16 cellular contexts compared by ENCODE assay signal in genomic region chr1:220278991-220279390, GRCh38. TPM values are rescaled to one million over a fixed set of nuclear protein-coding genes. Genes with fewer than 3 reads are reported as not detected.
A peak's percentile ranks its signal among the peaks of the same experiment; 100 is the strongest.
DNase-seq lines count a peak whose midpoint lies in the region; ATAC-seq and TF ChIP-seq lines count a peak whose summit lies in the region.
"Had no signal": no experiment of that assay in that cellular context is flagged by ENCODE, and none has a peak within 500 bp of the region (broad histone marks: within the 10 kb centered on the region; RNA-seq: fewer than 3 reads in every experiment).

No MANE protein-coding gene starts in this region.

- H4K91ac ChIP-seq in mesenchymal stem cell (ENCODE audit: low read length), result no peak overlapping the region

- H3K4me1 Mint-ChIP-seq in activated naive CD4-positive, alpha-beta T cell treated with anti-CD3 and anti-CD28 coated beads for 36 hours (ENCODE audit: low read depth), result peaks cover 5% of the 10 kb centered on the region
- H3K4me1 Mint-ChIP-seq in CD4-positive, alpha-beta T cell (ENCODE audit: low read depth), result no peaks in the 10 kb centered on the region
- H3K4me1 Mint-ChIP-seq: IgD-negative memory B cell had no signal

- H3K36me3 Mint-ChIP-seq in activated naive CD4-positive, alpha-beta T cell treated with anti-CD3 and anti-CD28 coated beads for 36 hours (ENCODE audit: low read depth), result no peaks in the 10 kb centered on the region
- H3K36me3 Mint-ChIP-seq in CD4-positive, alpha-beta T cell (ENCODE audit: low read depth), result no peaks in the 10 kb centered on the region
- H3K36me3 Mint-ChIP-seq: IgD-negative memory B cell had no signal

- H3K18ac ChIP-seq in mesenchymal stem cell (ENCODE audit: low read depth in 1 of 2, low read length in 2 of 2), result no peak overlapping the region

- no peaks in the 10 kb centered on the region for H4K20me1 ChIP-seq in osteoblast (ENCODE audit: insufficient read depth, low read length)

- H3K4me3 ChIP-seq in mesenchymal stem cell (ENCODE audit: insufficient read depth in 1 of 2, low read depth in 1 of 2, low read length in 2 of 2), result no peak overlapping the region
- H3K4me3 ChIP-seq in osteoblast (ENCODE audit: insufficient read depth, low read length), result no peak overlapping the region
- no peak overlapping the region for H3K4me3 ChIP-seq in vagina

- H2BK120ac ChIP-seq in mesenchymal stem cell (ENCODE audit: low read depth, low read length), result no peak overlapping the region

- no peak overlapping the region for H2AK5ac ChIP-seq in mesenchymal stem cell (ENCODE audit: low read length, severe bottlenecking)

- H3K9me3 ChIP-seq in mesenchymal stem cell (ENCODE audit: control insufficient read depth, low read length), result no peaks in the 10 kb centered on the region
- no peaks in the 10 kb centered on the region for H3K9me3 ChIP-seq in osteoblast (ENCODE audit: low read depth, low read length)
- H3K9me3 ChIP-seq in vagina, result no peaks in the 10 kb centered on the region
- no peaks in the 10 kb centered on the region for H3K9me3 ChIP-seq in CD4-positive, alpha-beta T cell (ENCODE audit: control insufficient read depth, low read length)
- H3K9me3 ChIP-seq: Caco-2 had no signal

- no peaks in the 10 kb centered on the region for H3K79me1 ChIP-seq in mesenchymal stem cell (replicated peaks; ENCODE audit: low read length, poor library complexity, severe bottlenecking)

- no peak overlapping the region for H3K14ac ChIP-seq in mesenchymal stem cell (ENCODE audit: low read length in 2 of 2)

- H3K4me3 Mint-ChIP-seq in activated naive CD4-positive, alpha-beta T cell treated with anti-CD3 and anti-CD28 coated beads for 36 hours, result no peak overlapping the region
- H3K4me3 Mint-ChIP-seq in CD4-positive, alpha-beta T cell, result no peak overlapping the region
- H3K4me3 Mint-ChIP-seq: HFFc6, IgD-negative memory B cell had no signal

- H3K4me1 ChIP-seq in mesenchymal stem cell (ENCODE audit: control insufficient read depth, insufficient read depth, low read depth, low read length) (no peaks in the 10 kb centered on the region), osteoblast (ENCODE audit: insufficient read depth, low read length) (no peaks in the 10 kb centered on the region), vagina (no peaks in the 10 kb centered on the region)
- H3K4me1 ChIP-seq: Caco-2 had no signal

- DNase-seq in Daoy (ENCODE audit: low read depth) (peak; percentile 12), HT1080 (ENCODE audit: low read depth) (peak; percentile 47), astrocyte of the hippocampus (ENCODE audit: low read depth, low spot score) (peak; percentile 82), mesenchymal stem cell (peak; percentile 79), osteoblast (ENCODE audit: insufficient read length, low spot score, missing footprints) (no peak), vagina (ENCODE audit: extremely low spot score in 2 of 2) (no peak)
- DNase-seq in activated naive CD4-positive, alpha-beta T cell treated with anti-CD3 and anti-CD28 coated beads for 36 hours, result no peak
- no peak for DNase-seq in CD4-positive, alpha-beta T cell
- DNase-seq: Caco-2, HFFc6, MV-4-11, NCI-H1417 treated with DMSO at 0.1 percent for 48 hours, NCI-H1930, NCI-H446, NCI-H69 had no signal

- peaks cover 6% of the 10 kb centered on the region for H3K27me3 Mint-ChIP-seq in activated naive CD4-positive, alpha-beta T cell treated with anti-CD3 and anti-CD28 coated beads for 36 hours (ENCODE audit: low read depth)
- H3K27me3 Mint-ChIP-seq in CD4-positive, alpha-beta T cell, result peaks cover 11% of the 10 kb centered on the region
- H3K27me3 Mint-ChIP-seq: IgD-negative memory B cell had no signal

- H3K4ac ChIP-seq in mesenchymal stem cell (ENCODE audit: low read depth in 1 of 2, low read length in 2 of 2), result no peak overlapping the region

- peaks cover 0 to 10% of the 10 kb centered on the region in 2 experiments for H3K27me3 ChIP-seq in mesenchymal stem cell (ENCODE audit: control insufficient read depth in 1 of 2, insufficient read depth in 1 of 2, low read length in 2 of 2)
- peaks cover 3% of the 10 kb centered on the region for H3K27me3 ChIP-seq in osteoblast (ENCODE audit: insufficient read depth, low read length)
- no peaks in the 10 kb centered on the region for H3K27me3 ChIP-seq in vagina
- peaks cover 8% of the 10 kb centered on the region for H3K27me3 ChIP-seq in CD4-positive, alpha-beta T cell (ENCODE audit: control insufficient read depth, insufficient read depth, low read length)

- H3K9ac ChIP-seq in mesenchymal stem cell (ENCODE audit: low read length), result no peak overlapping the region

- H2AFZ ChIP-seq in mesenchymal stem cell (ENCODE audit: low read depth, low read length), result no peak overlapping the region
- H2AFZ ChIP-seq in osteoblast (ENCODE audit: low read length), result no peak overlapping the region

- no peak overlapping the region for H3K27ac Mint-ChIP-seq in activated naive CD4-positive, alpha-beta T cell treated with anti-CD3 and anti-CD28 coated beads for 36 hours
- H3K27ac Mint-ChIP-seq in CD4-positive, alpha-beta T cell, result no peak overlapping the region
- H3K27ac Mint-ChIP-seq: HFFc6, IgD-negative memory B cell had no signal

- TF ChIP-seq CTCF in osteoblast (IDR thresholded peaks at IDR 0.05; ENCODE audit: extremely low read depth, low read depth, low read length) (no peak), vagina (IDR thresholded peaks at IDR 0.05) (no peak)
- no peak for TF ChIP-seq CTCF in CD4-positive, alpha-beta T cell (IDR thresholded peaks at IDR 0.05)

- intact Hi-C loops in activated naive CD4-positive, alpha-beta T cell treated with anti-CD3 and anti-CD28 coated beads for 36 hours (cut with micrococcal nuclease), result no loop called here
- intact Hi-C loops in vagina (cut with DNase I), result no loop called here
- intact Hi-C loops in CD4-positive, alpha-beta T cell (cut with DNase I, micrococcal nuclease), result loop anchor here in 1 of 2 experiments (10.0 kb wide), 1 partner anchor 1994 kb away; the partner anchor contains the start of gene RRP15

- POLR2A ChIA-PET in CD4-positive, alpha-beta T cell (lab: Charles Lee), result no interaction called here

- H2BK12ac ChIP-seq in mesenchymal stem cell (ENCODE audit: low read length in 2 of 2), result no peak overlapping the region

- no peak overlapping the region for H2BK5ac ChIP-seq in mesenchymal stem cell (ENCODE audit: low read depth, low read length, poor library complexity, severe bottlenecking)

- CTCF ChIA-PET in activated naive CD4-positive, alpha-beta T cell treated with anti-CD3 and anti-CD28 coated beads for 36 hours (lab: Charles Lee), result interaction anchor here (0.9 to 1.4 kb wide), 2 partner anchors 44 to 60 kb away, joined by 3 read pairs; no protein-coding TSS in a partner anchor
- CTCF ChIA-PET in CD4-positive, alpha-beta T cell (lab: Charles Lee), result no interaction called here

- H3K23ac ChIP-seq in mesenchymal stem cell (ENCODE audit: low read length in 2 of 2), result no peak overlapping the region

- H4K8ac ChIP-seq in mesenchymal stem cell (ENCODE audit: low read length), result no peak overlapping the region

- 0% methylated on average over 2 of the region's 3 CpGs for WGBS in mesenchymal stem cell

- no peaks in the 10 kb centered on the region for H3K9me3 Mint-ChIP-seq in activated naive CD4-positive, alpha-beta T cell treated with anti-CD3 and anti-CD28 coated beads for 36 hours
- no peaks in the 10 kb centered on the region for H3K9me3 Mint-ChIP-seq in CD4-positive, alpha-beta T cell
- H3K9me3 Mint-ChIP-seq: HFFc6 had no signal

- no peak overlapping the region for H3K4me2 ChIP-seq in mesenchymal stem cell (ENCODE audit: low read length, poor library complexity, severe bottlenecking)
- H3K4me2 ChIP-seq in osteoblast (ENCODE audit: insufficient read depth, low read length), result no peak overlapping the region

- no peak for TF ChIP-seq POLR2A in vagina (IDR thresholded peaks at IDR 0.05)

- H3K36me3 ChIP-seq in mesenchymal stem cell (ENCODE audit: control insufficient read depth in 1 of 2, insufficient read depth in 2 of 2, low read depth in 1 of 2, low read length in 2 of 2), result no peaks in the 10 kb centered on the region
- H3K36me3 ChIP-seq in osteoblast (ENCODE audit: insufficient read depth, low read length), result no peaks in the 10 kb centered on the region
- H3K36me3 ChIP-seq in vagina, result no peaks in the 10 kb centered on the region

- H2BK15ac ChIP-seq in mesenchymal stem cell (ENCODE audit: low read depth, poor library complexity, severe bottlenecking), result no peak overlapping the region

- H3K27ac ChIP-seq in mesenchymal stem cell (ENCODE audit: low read length, poor library complexity, severe bottlenecking) (no peak overlapping the region), osteoblast (ENCODE audit: low read depth, low read length) (no peak overlapping the region), vagina (no peak overlapping the region)
- H3K27ac ChIP-seq in CD4-positive, alpha-beta T cell (ENCODE audit: low read depth, low read length), result no peak overlapping the region

- ATAC-seq in CD4-positive, alpha-beta T cell (ENCODE audit: poor library complexity), result no peak

- no peaks in the 10 kb centered on the region for H3K79me2 ChIP-seq in osteoblast (ENCODE audit: insufficient read depth, low read length)

RNA-seq across cellular contexts. Expression of gene RAB3GAP2, which starts 6.7 kb away (rescaled TPM):
- total RNA-seq in Daoy (2014; rRNA removed; shearing (Covaris generic)), result 26.3 and 28.8 TPM in 2 replicates
- total RNA-seq in HT1080 (2014; rRNA removed; shearing (Covaris generic)), result 16.6 and 17.1 TPM in 2 replicates
- polyA plus RNA-seq in HT1080 (2015; cell fraction: cytosol; rRNA removed), result 13.0 and 17.6 TPM in 2 replicates
- polyA plus RNA-seq in HT1080 (2015; cell fraction: nucleus; rRNA removed), result 46.7 and 53.9 TPM in 2 replicates
- polyA plus RNA-seq in mesenchymal stem cell (2013, experiment 1 of 2), result 14.5 TPM
- 14.2 TPM for polyA plus RNA-seq in mesenchymal stem cell (2013, experiment 2 of 2)
- total RNA-seq in osteoblast, result 42.4 and 44.2 TPM in 2 replicates
- total RNA-seq in activated naive CD4-positive, alpha-beta T cell treated with anti-CD3 and anti-CD28 coated beads for 36 hours, result 10 to 100 TPM; 37.3 to 39.6 TPM
- total RNA-seq in vagina, result 16.9 TPM
- total RNA-seq in CD4-positive, alpha-beta T cell, result 10 to 100 TPM; 34.7 to 39.4 TPM

Comparison
In these comparisons a context has a peak if more than half of its experiments do, and no peak if none do; other contexts are left out.
1. DNase-seq: peak in Daoy (single experiment), HT1080 (single experiment), astrocyte of the hippocampus (single experiment) and mesenchymal stem cell (single experiment); none in osteoblast (single experiment), activated naive CD4-positive, alpha-beta T cell treated with anti-CD3 and anti-CD28 coated beads for 36 hours (single experiment), vagina (0 of 2) and CD4-positive, alpha-beta T cell (0 of 10).